In the genomic region with DNA sequence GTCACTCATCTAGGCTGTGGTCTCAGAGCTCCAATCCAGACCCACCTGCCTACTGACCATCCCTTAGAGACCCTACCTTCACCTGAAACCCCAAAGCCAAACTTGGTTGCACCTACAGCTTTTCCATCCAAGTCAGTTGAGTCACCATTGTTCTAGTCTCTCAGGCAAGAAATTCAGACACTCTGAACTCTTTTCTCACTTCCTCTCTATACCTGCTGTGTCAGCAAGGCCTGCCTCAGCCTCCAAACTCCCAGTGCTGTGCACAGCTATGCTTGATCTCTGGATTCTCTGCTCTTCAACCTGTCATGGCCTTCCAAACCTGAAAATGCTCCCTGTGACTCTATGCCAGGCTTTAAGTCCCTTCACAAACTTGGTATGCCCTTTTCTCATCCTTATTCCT, we compare ENCODE assay signal across 18 cellular contexts. TPM values are rescaled to one million over a fixed set of nuclear protein-coding genes. Genes with fewer than 3 reads are reported as not detected.
A peak's percentile ranks its signal among the peaks of the same experiment; 100 is the strongest.
DNase-seq lines count a peak whose midpoint lies in the region; ATAC-seq and TF ChIP-seq lines count a peak whose summit lies in the region.
"Had no signal": no experiment of that assay in that cellular context is flagged by ENCODE, and none has a peak within 500 bp of the region (broad histone marks: within the 10 kb centered on the region; RNA-seq: fewer than 3 reads in every experiment).

No MANE protein-coding gene starts in this region.

- H3K9me3 ChIP-seq in MM.1S (replicated peaks; ENCODE audit: insufficient read depth, low read length) = no peaks in the 10 kb centered on the region
- H3K9me3 ChIP-seq: HAP-1 had no signal

- peak; percentile 27 for DNase-seq in GM13976 (ENCODE audit: low spot score)
- peak; percentile 72 for DNase-seq in MM.1S
- no peak for DNase-seq in activated B cell treated with CpG ODN at 0.5 μM for 24 hours
- no peak for DNase-seq in stimulated activated effector memory CD8-positive, alpha-beta T cell treated with anti-CD3 and anti-CD28 coated beads, Interleukin-12 subunit alpha, Interleukin-12 subunit beta, amount 100 ng/mL, for 72 hours (ENCODE audit: low spot score in 2 of 2)
- no peak for DNase-seq in D341Med (ENCODE audit: low spot score)
- no peak for DNase-seq in AML-193 (lab: John Stamatoyannopoulos, UW)
- DNase-seq in occipital lobe (lab: John Stamatoyannopoulos, UW) = no peak
- DNase-seq: Calu3; CD4-positive, alpha-beta T cell; DMS79; Karpas-422; NCI-H1436 treated with DMSO at 0.1 percent for 48 hours; NCI-H226; NCI-H526; NK-92 treated with Interleukin-12 subunit alpha and Interleukin-12 subunit beta, amount 100 ng/mL, for 24 hours had no signal

- H3K4me1 Mint-ChIP-seq in activated B cell treated with CpG ODN at 0.5 μM for 24 hours = peaks cover 6% of the 10 kb centered on the region
- H3K4me1 Mint-ChIP-seq in stimulated activated effector memory CD8-positive, alpha-beta T cell treated with anti-CD3 and anti-CD28 coated beads, Interleukin-12 subunit alpha, Interleukin-12 subunit beta, amount 100 ng/mL, for 72 hours = peaks cover 8% of the 10 kb centered on the region

- ATAC-seq in activated B cell treated with CpG ODN at 0.5 μM for 24 hours (ENCODE audit: low read depth) = peak; percentile 28
- ATAC-seq in stimulated activated effector memory CD8-positive, alpha-beta T cell treated with anti-CD3 and anti-CD28 coated beads, Interleukin-12 subunit alpha, Interleukin-12 subunit beta, amount 100 ng/mL, for 72 hours = no peak
- ATAC-seq: HepG2, Right ventricle myocardium inferior had no signal

- intact Hi-C loops in activated B cell treated with CpG ODN at 0.5 μM for 24 hours (cut with micrococcal nuclease) = no loop called here

- H3K9ac ChIP-seq in MM.1S (ENCODE audit: low read length) = peak overlapping the region; percentile 44; the same call in 1 of the 2 replicates

- POLR2A ChIA-PET in activated B cell treated with CpG ODN at 0.5 μM for 24 hours (lab: Charles Lee) = no interaction called here

- H3K27me3 Mint-ChIP-seq in activated B cell treated with CpG ODN at 0.5 μM for 24 hours = no peaks in the 10 kb centered on the region
- H3K27me3 Mint-ChIP-seq: CD4-positive, alpha-beta T cell had no signal

- H3K4me2 ChIP-seq in MM.1S (ENCODE audit: low read depth, low read length) = peak overlapping the region; percentile 88

- H4K20me1 ChIP-seq in MM.1S (ENCODE audit: insufficient read depth, low read length) = no peaks in the 10 kb centered on the region

- TF ChIP-seq CTCF in GM13976 (IDR thresholded peaks at IDR 0.05; ENCODE audit: borderline replicate concordance, control extremely low read depth, extremely low read depth, insufficient read depth, missing control alignments) (no peak), MM.1S (IDR thresholded peaks at IDR 0.05; ENCODE audit: low read length) (no peak), activated B cell treated with CpG ODN at 0.5 μM for 24 hours (IDR thresholded peaks at IDR 0.05) (no peak)

- no peaks in the 10 kb centered on the region for H3K36me3 ChIP-seq in MM.1S (replicated peaks; ENCODE audit: insufficient read depth, low read length)
- H3K36me3 ChIP-seq: HAP-1 had no signal

- H3K79me2 ChIP-seq in MM.1S (ENCODE audit: low read length) = no peaks in the 10 kb centered on the region

- peaks cover 25% of the 10 kb centered on the region for H3F3A ChIP-seq in MM.1S (ENCODE audit: insufficient read depth, low read length)

- H3K27ac Mint-ChIP-seq in activated B cell treated with CpG ODN at 0.5 μM for 24 hours = no peak overlapping the region
- H3K27ac Mint-ChIP-seq in stimulated activated effector memory CD8-positive, alpha-beta T cell treated with anti-CD3 and anti-CD28 coated beads, Interleukin-12 subunit alpha, Interleukin-12 subunit beta, amount 100 ng/mL, for 72 hours = peak overlapping the region; percentile 15
- H3K27ac Mint-ChIP-seq: CD4-positive, alpha-beta T cell had no signal

- H3K4me1 ChIP-seq in MM.1S (ENCODE audit: low read length) = peaks cover 44% of the 10 kb centered on the region
- H3K4me1 ChIP-seq: HAP-1 had no signal

- CTCF ChIA-PET in activated B cell treated with CpG ODN at 0.5 μM for 24 hours (lab: Charles Lee) = no interaction called here

- H3K27me3 ChIP-seq in MM.1S (replicated peaks; ENCODE audit: insufficient read depth, low read length) = no peaks in the 10 kb centered on the region

- in situ Hi-C loops in GM13976 (cut with MboI; ENCODE audit: low sequenced_read_pairs, unreplicated experiment) = no loop called here

- no peaks in the 10 kb centered on the region for H3K36me3 Mint-ChIP-seq in activated B cell treated with CpG ODN at 0.5 μM for 24 hours (ENCODE audit: low read depth)
- peaks cover 5% of the 10 kb centered on the region for H3K36me3 Mint-ChIP-seq in stimulated activated effector memory CD8-positive, alpha-beta T cell treated with anti-CD3 and anti-CD28 coated beads, Interleukin-12 subunit alpha, Interleukin-12 subunit beta, amount 100 ng/mL, for 72 hours

- no peak overlapping the region for H3K4me3 Mint-ChIP-seq in activated B cell treated with CpG ODN at 0.5 μM for 24 hours
- no peak overlapping the region for H3K4me3 Mint-ChIP-seq in stimulated activated effector memory CD8-positive, alpha-beta T cell treated with anti-CD3 and anti-CD28 coated beads, Interleukin-12 subunit alpha, Interleukin-12 subunit beta, amount 100 ng/mL, for 72 hours
- H3K4me3 Mint-ChIP-seq: CD4-positive, alpha-beta T cell had no signal

- H3K9me2 ChIP-seq in MM.1S (replicated peaks; ENCODE audit: insufficient read depth, low read length) = no peaks in the 10 kb centered on the region

- peak overlapping the region; percentile 87 for H3K27ac ChIP-seq in MM.1S (ENCODE audit: low read length)

- H2AFZ ChIP-seq in MM.1S (ENCODE audit: low read length) = peak overlapping the region; percentile 19; the same call in 1 of the 2 replicates

- peak overlapping the region; percentile 49; the same call in 1 of the 2 replicates for H3K4me3 ChIP-seq in MM.1S (ENCODE audit: low read length)
- H3K4me3 ChIP-seq: HAP-1 had no signal

- H3K9me3 Mint-ChIP-seq in activated B cell treated with CpG ODN at 0.5 μM for 24 hours = no peaks in the 10 kb centered on the region
- no peaks in the 10 kb centered on the region for H3K9me3 Mint-ChIP-seq in stimulated activated effector memory CD8-positive, alpha-beta T cell treated with anti-CD3 and anti-CD28 coated beads, Interleukin-12 subunit alpha, Interleukin-12 subunit beta, amount 100 ng/mL, for 72 hours
- H3K9me3 Mint-ChIP-seq: CD4-positive, alpha-beta T cell had no signal

RNA-seq across cellular contexts. Expression of a gene that starts 47.4 kb away (rescaled TPM):
- total RNA-seq in activated B cell treated with CpG ODN at 0.5 μM for 24 hours = 2.8 and 4.6 TPM in 2 replicates
- 388 TPM for total RNA-seq in occipital lobe

RNA-seq across cellular contexts. Expression of a gene that starts 59.2 kb away (rescaled TPM):
- total RNA-seq in activated B cell treated with CpG ODN at 0.5 μM for 24 hours (7.4 and 9.3 TPM in 2 replicates), occipital lobe (34.8 TPM)

Comparison
In these comparisons a context has a peak if more than half of its experiments do, and no peak if none do; other contexts are left out.
1. DNase-seq: peak in GM13976 (single experiment) and MM.1S (single experiment); none in activated B cell treated with CpG ODN at 0.5 μM for 24 hours (single experiment), stimulated activated effector memory CD8-positive, alpha-beta T cell treated with anti-CD3 and anti-CD28 coated beads, Interleukin-12 subunit alpha, Interleukin-12 subunit beta, amount 100 ng/mL, for 72 hours (0 of 2), D341Med (single experiment), AML-193 (0 of 2) and occipital lobe (single experiment).
2. RNA of a gene that starts 47.4 kb away (total RNA-seq): 388 TPM in occipital lobe (single experiment); 2.8 to 4.6 TPM in activated B cell treated with CpG ODN at 0.5 μM for 24 hours; every median in the first group is over 10 times any median in the second.